ENCODE assay signal across 17 cellular contexts in the genomic region with DNA sequence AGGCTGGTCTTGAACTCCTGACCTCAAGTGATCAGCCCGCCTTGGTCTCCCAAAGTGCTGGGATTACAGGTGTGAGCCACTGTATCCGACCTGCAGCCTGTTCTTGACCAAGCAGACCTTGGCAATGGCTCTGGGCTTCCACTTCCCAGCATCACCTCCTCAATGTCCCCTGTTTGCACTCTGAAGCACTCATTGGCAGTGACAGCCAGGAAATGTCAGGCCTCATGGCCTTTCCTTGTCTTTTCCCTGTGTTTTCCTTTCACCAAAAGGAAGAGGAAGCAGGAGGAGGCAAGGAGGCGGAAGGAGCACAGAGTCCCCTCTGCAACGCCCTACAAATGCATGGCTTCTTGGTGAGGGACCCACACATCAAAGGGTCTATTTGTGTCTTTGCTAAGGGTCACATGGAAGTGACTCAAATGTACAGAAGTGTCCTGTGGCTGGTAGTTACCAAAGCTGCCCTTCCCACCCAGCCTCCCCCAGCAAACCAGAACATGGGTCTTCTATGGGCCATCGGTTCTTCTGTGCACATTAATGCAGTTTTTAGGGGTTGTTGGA.
DNase-seq lines count a peak whose midpoint lies in the region; ATAC-seq and TF ChIP-seq lines count a peak whose summit lies in the region.
"Had no signal": no experiment of that assay in that cellular context is flagged by ENCODE, and none has a peak within 500 bp of the region (broad histone marks: within the 10 kb centered on the region; RNA-seq: fewer than 3 reads in every experiment).

No MANE protein-coding gene starts in this region.

- CTCF ChIA-PET in IMR-90 (lab: Yijun Ruan, JAX) = no interaction called here
- CTCF ChIA-PET in mammary epithelial cell (lab: Charles Lee; ENCODE audit: low non-redundant PET) = no interaction called here

- H3K27ac Mint-ChIP-seq in stimulated activated effector memory CD8-positive, alpha-beta T cell treated with anti-CD3 and anti-CD28 coated beads, Interleukin-12 subunit alpha, Interleukin-12 subunit beta, amount 100 ng/mL, for 72 hours = peak overlapping the region; percentile 63

- H3K4me1 ChIP-seq in heart left ventricle (peaks cover 0 to 19% (median 13%) of the 10 kb centered on the region in 12 donors), IMR-90 (ENCODE audit: control insufficient read depth, insufficient read depth, low read length) (peaks cover 4% of the 10 kb centered on the region), liver (ENCODE audit: control insufficient read depth in 4 of 4, insufficient read depth in 4 of 4, low read length in 3 of 4) (peaks cover 0 to 22% (median 18%) of the 10 kb centered on the region in 4 donors), mammary epithelial cell (ENCODE audit: insufficient read depth, low read length) (no peaks in the 10 kb centered on the region)

- no peak overlapping the region for H3K4me2 ChIP-seq in IMR-90 (ENCODE audit: low read depth, low read length)
- H3K4me2 ChIP-seq in mammary epithelial cell (ENCODE audit: insufficient read depth, low read depth, low read length) = no peak overlapping the region
- H3K4me2 ChIP-seq: A549 had no signal

- H3K36me3 Mint-ChIP-seq in stimulated activated effector memory CD8-positive, alpha-beta T cell treated with anti-CD3 and anti-CD28 coated beads, Interleukin-12 subunit alpha, Interleukin-12 subunit beta, amount 100 ng/mL, for 72 hours = peaks cover 13% of the 10 kb centered on the region

- peaks cover 0 to 9% (median 0%) of the 10 kb centered on the region in 12 donors for H3K9me3 ChIP-seq in heart left ventricle
- no peaks in the 10 kb centered on the region; the same call in 1 of the 2 replicates for H3K9me3 ChIP-seq in IMR-90 (ENCODE audit: control insufficient read depth, insufficient read depth, low read length)
- H3K9me3 ChIP-seq in liver (ENCODE audit: control insufficient read depth in 4 of 4, low read length in 3 of 4) = peaks cover 0 to 4% (median 0%) of the 10 kb centered on the region in 4 donors
- H3K9me3 ChIP-seq in mammary epithelial cell (replicated peaks; ENCODE audit: insufficient read depth, low read length) = no peaks in the 10 kb centered on the region

- DNase-seq in heart left ventricle = no peak
- no peak for DNase-seq in Right ventricle myocardium superior
- DNase-seq in IMR-90 = no peak
- DNase-seq in stimulated activated effector memory CD8-positive, alpha-beta T cell treated with anti-CD3 and anti-CD28 coated beads, Interleukin-12 subunit alpha, Interleukin-12 subunit beta, amount 100 ng/mL, for 72 hours (ENCODE audit: low spot score in 2 of 2) = no peak
- DNase-seq in mammary epithelial cell = no peak
- no peak for DNase-seq in coronary artery (ENCODE audit: low spot score)
- no peak for DNase-seq in GDM1 (lab: John Stamatoyannopoulos, UW)
- DNase-seq: DMS79, GM23248, NCI-H1092, NCI-H1694 treated with DMSO at 0.1 percent for 48 hours, NCI-H345, NCI-H526 treated with DMSO at 0.1 percent for 48 hours, RPMI8226 had no signal

- H3K4me3 ChIP-seq in heart left ventricle (no peak overlapping the region), IMR-90 (ENCODE audit: insufficient read depth, low read depth, low read length) (no peak overlapping the region), liver (ENCODE audit: low read depth in 1 of 3, low read length in 3 of 3) (no peak overlapping the region), mammary epithelial cell (replicated peaks in 1 of 3; ENCODE audit: insufficient read depth in 1 of 3, low read depth in 2 of 3, low read length in 3 of 3) (no peak overlapping the region), coronary artery (no peak overlapping the region)
- H3K4me3 ChIP-seq: A549, GM23248 had no signal

- H3K9ac ChIP-seq in IMR-90 (ENCODE audit: low read depth, low read length) (no peak overlapping the region), liver (ENCODE audit: low read depth in 1 of 2, low read length in 2 of 2) (no peak overlapping the region), mammary epithelial cell (ENCODE audit: insufficient read depth, low read length) (no peak overlapping the region)
- H3K9ac ChIP-seq: GM23248 had no signal

- H3K79me1 ChIP-seq in IMR-90 (ENCODE audit: low read depth in 1 of 2, low read length in 2 of 2) = no peaks in the 10 kb centered on the region

- BruUV-seq in IMR-90 (replicated peaks; lab: Mats Ljungman, UMichigan) (no TSS peak), mammary epithelial cell (replicated peaks; lab: Mats Ljungman, UMichigan) (no TSS peak)

- H3K18ac ChIP-seq in IMR-90 (ENCODE audit: low read depth, low read length) = no peak overlapping the region

- dilution Hi-C loops in IMR-90 (cut with HindIII; ENCODE audit: low sequenced_read_pairs, unreplicated experiment) (no loop called here), mammary epithelial cell (cut with HindIII; ENCODE audit: low sequenced_read_pairs) (no loop called here)

- no peak overlapping the region for H4K5ac ChIP-seq in IMR-90 (ENCODE audit: low read depth, low read length)

- POLR2A ChIA-PET in IMR-90 (lab: Charles Lee; ENCODE audit: unreplicated experiment) = no interaction called here

- H2AFZ ChIP-seq in IMR-90 (replicated peaks; ENCODE audit: low read length, poor library complexity) (no peak overlapping the region), mammary epithelial cell (ENCODE audit: low read depth, low read length) (no peak overlapping the region)
- H2AFZ ChIP-seq: GM23248 had no signal

- H3K4me1 Mint-ChIP-seq in stimulated activated effector memory CD8-positive, alpha-beta T cell treated with anti-CD3 and anti-CD28 coated beads, Interleukin-12 subunit alpha, Interleukin-12 subunit beta, amount 100 ng/mL, for 72 hours = peaks cover 34% of the 10 kb centered on the region

- no peak overlapping the region; the same call in 1 of the 2 replicates for H3K4ac ChIP-seq in IMR-90 (ENCODE audit: low read depth, low read length)

- in situ Hi-C loops in IMR-90 (cut with MboI; ENCODE audit: low sequenced_read_pairs) = no loop called here
- in situ Hi-C loops in mammary epithelial cell (cut with MboI; ENCODE audit: low sequenced_read_pairs in 2 of 2) = no loop called here

- H3K27me3 ChIP-seq in heart left ventricle (no peaks in the 10 kb centered on the region), IMR-90 (ENCODE audit: control insufficient read depth, insufficient read depth, low read length) (no peaks in the 10 kb centered on the region), liver (ENCODE audit: control insufficient read depth in 4 of 4, insufficient read depth in 4 of 4, low read length in 3 of 4) (no peaks in the 10 kb centered on the region), mammary epithelial cell (ENCODE audit: insufficient read depth, low read length) (no peaks in the 10 kb centered on the region)

- WGBS in heart left ventricle, 4 donors = 73 to 95% (median 79%) methylated on average over 5 of the region's 5 CpGs
- WGBS in IMR-90 (ENCODE audit: extremely low coverage in 2 of 2, insufficient read length in 1 of 2), 2 experiments = 67% methylated on average over 1 of the region's 5 CpGs; no CpG with 5 or more reads in 1 of the 2 experiments
- WGBS in liver = 86% methylated on average over 5 of the region's 5 CpGs
- WGBS in mammary epithelial cell (ENCODE audit: low coverage, missing lambda C conversion rate) = 70% methylated on average over 5 of the region's 5 CpGs

- peak in 2 of 4 donors; percentile 15 to 60 for ATAC-seq in heart left ventricle
- no peak for ATAC-seq in Right ventricle myocardium superior (ENCODE audit: poor library complexity)
- no peak for ATAC-seq in IMR-90 (ENCODE audit: low read depth)
- no peak for ATAC-seq in stimulated activated effector memory CD8-positive, alpha-beta T cell treated with anti-CD3 and anti-CD28 coated beads, Interleukin-12 subunit alpha, Interleukin-12 subunit beta, amount 100 ng/mL, for 72 hours
- ATAC-seq: A549 had no signal

- TF ChIP-seq CTCF in heart left ventricle (IDR thresholded peaks at IDR 0.05) (no peak), IMR-90 (conservative IDR thresholded peaks at IDR 0.05; ENCODE audit: low read depth, low read length) (no peak), liver (IDR thresholded peaks at IDR 0.05; ENCODE audit: low read depth, low read length, missing input control) (no peak), mammary epithelial cell (conservative IDR thresholded peaks at IDR 0.05 in 1 of 2, IDR thresholded peaks at IDR 0.05 in 1 of 2; ENCODE audit: extremely low read depth in 1 of 2, insufficient read depth in 1 of 2, low read depth in 1 of 2, low read length in 2 of 2) (no peak), coronary artery (IDR thresholded peaks at IDR 0.05) (no peak)

- peak overlapping the region; percentile 22 for H3K4me3 Mint-ChIP-seq in stimulated activated effector memory CD8-positive, alpha-beta T cell treated with anti-CD3 and anti-CD28 coated beads, Interleukin-12 subunit alpha, Interleukin-12 subunit beta, amount 100 ng/mL, for 72 hours

- no peak overlapping the region for H2AK9ac ChIP-seq in IMR-90 (replicated peaks; ENCODE audit: low read depth, low read length, poor library complexity)

- H2BK5ac ChIP-seq in IMR-90 (ENCODE audit: low read depth, low read length, poor library complexity, severe bottlenecking) = no peak overlapping the region

- H3K56ac ChIP-seq in IMR-90 (ENCODE audit: extremely low read depth, insufficient read depth, low read length) = no peak overlapping the region

- H2AK5ac ChIP-seq in IMR-90 (ENCODE audit: low read depth, low read length) = no peak overlapping the region; the same call in 1 of the 2 replicates

- no peak overlapping the region for H3K14ac ChIP-seq in IMR-90 (replicated peaks; ENCODE audit: low read depth, low read length)

- H3K79me2 ChIP-seq in mammary epithelial cell (ENCODE audit: insufficient read depth, low read length) = no peaks in the 10 kb centered on the region

- 0 out of 2 replicates have a peak overlapping the region, but pooled peaks have one; percentile 18 for H4K91ac ChIP-seq in IMR-90 (ENCODE audit: insufficient read depth, low read depth, low read length)

- H3K36me3 ChIP-seq in heart left ventricle = no peaks in the 10 kb centered on the region
- H3K36me3 ChIP-seq in IMR-90 (ENCODE audit: control insufficient read depth, insufficient read depth, low read length) = no peaks in the 10 kb centered on the region
- no peaks in the 10 kb centered on the region for H3K36me3 ChIP-seq in liver (ENCODE audit: control insufficient read depth in 4 of 4, insufficient read depth in 3 of 4, low read depth in 1 of 4, low read length in 3 of 4)
- no peaks in the 10 kb centered on the region for H3K36me3 ChIP-seq in mammary epithelial cell (ENCODE audit: insufficient read depth, low read length)

- H2BK20ac ChIP-seq in IMR-90 (ENCODE audit: low read depth, low read length) = no peak overlapping the region; the same call in 1 of the 2 replicates

- no peak overlapping the region for H3K23ac ChIP-seq in IMR-90 (ENCODE audit: low read depth, low read length)

- peaks cover 4% of the 10 kb centered on the region for H3K9me3 Mint-ChIP-seq in stimulated activated effector memory CD8-positive, alpha-beta T cell treated with anti-CD3 and anti-CD28 coated beads, Interleukin-12 subunit alpha, Interleukin-12 subunit beta, amount 100 ng/mL, for 72 hours

- no peaks in the 10 kb centered on the region for H4K20me1 ChIP-seq in IMR-90 (ENCODE audit: insufficient read depth, low read length)
- H4K20me1 ChIP-seq in mammary epithelial cell (ENCODE audit: insufficient read depth, low read length) = no peaks in the 10 kb centered on the region

- H3K9me1 ChIP-seq in IMR-90 (ENCODE audit: insufficient read depth, low read length) = peaks cover 5% of the 10 kb centered on the region

- no peak overlapping the region for H4K8ac ChIP-seq in IMR-90 (ENCODE audit: low read depth in 2 of 2, low read length in 2 of 2)

- intact Hi-C loops in heart left ventricle (cut with DNase I) (loop anchor here in 8 of 10 donors (2.0 to 10.0 kb wide), 6 partner anchors 41 to 222 kb away; no protein-coding TSS in a partner anchor), Right ventricle myocardium superior (cut with DNase I) (loop anchor here (5.0 kb wide), 1 partner anchor 134 kb away; no protein-coding TSS in a partner anchor), IMR-90 (cut with micrococcal nuclease) (no loop called here), mammary epithelial cell (cut with micrococcal nuclease) (no loop called here)

- peak overlapping the region in 8 of 12 donors; percentile 31 to 81 (median 62) for H3K27ac ChIP-seq in heart left ventricle
- H3K27ac ChIP-seq in IMR-90 (ENCODE audit: insufficient read depth, low read length) = no peak overlapping the region
- H3K27ac ChIP-seq in liver (ENCODE audit: low read depth in 1 of 2, low read length in 2 of 2) = no peak overlapping the region
- no peak overlapping the region for H3K27ac ChIP-seq in mammary epithelial cell (ENCODE audit: insufficient read depth, low read depth, low read length)
- no peak overlapping the region for H3K27ac ChIP-seq in coronary artery
- H3K27ac ChIP-seq: A549, GM23248, HL-60 had no signal

- TF ChIP-seq POLR2A in heart left ventricle (IDR thresholded peaks at IDR 0.05) (no peak), IMR-90 (IDR thresholded peaks at IDR 0.05; ENCODE audit: low read depth, low read length) (no peak)

- TF ChIP-seq RAD21 in IMR-90 (IDR thresholded peaks at IDR 0.05; ENCODE audit: low read length) (no peak), liver (IDR thresholded peaks at IDR 0.05) (no peak)

- no peak overlapping the region for H2BK120ac ChIP-seq in IMR-90 (ENCODE audit: low read depth, low read length)

- H2BK15ac ChIP-seq in IMR-90 (ENCODE audit: low read depth, low read length) = no peak overlapping the region

Comparison
In these comparisons a context has a peak if more than half of its experiments do, and no peak if none do; other contexts are left out.
1. H3K27ac ChIP-seq: peak in heart left ventricle (8 of 12); none in IMR-90 (single experiment), liver (0 of 2), mammary epithelial cell (single experiment) and coronary artery (0 of 2).
2. intact Hi-C loops: an anchor here in heart left ventricle (2.0 to 10.0 kb wide) and Right ventricle myocardium superior (5.0 kb wide); none called in IMR-90 and mammary epithelial cell.